12 cellular contexts compared by ENCODE assay signal in the genomic region with DNA sequence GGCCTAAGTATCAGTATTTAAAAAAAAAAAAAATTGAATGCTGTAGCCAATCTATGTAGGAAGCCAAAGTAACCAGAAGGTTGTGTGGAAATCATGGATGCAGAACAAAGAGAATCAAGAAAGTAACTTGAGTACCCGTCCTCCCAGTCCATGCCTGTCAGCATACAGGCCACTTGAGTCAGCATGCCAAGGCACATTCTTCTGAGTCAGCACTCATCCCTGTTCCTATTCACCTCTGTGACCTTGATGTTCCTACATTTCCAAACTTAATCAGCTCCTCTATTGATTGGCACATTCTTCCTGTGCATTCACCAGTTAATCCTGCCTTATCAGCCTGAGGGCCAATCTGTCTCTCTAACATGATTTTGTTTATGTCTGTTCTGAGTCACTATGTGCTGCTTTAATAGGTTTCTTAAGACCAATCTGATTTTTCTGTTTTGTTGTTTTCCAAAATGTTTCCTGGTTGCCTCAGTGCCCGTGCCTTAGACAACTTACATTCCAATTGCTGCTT.
DNase-seq lines count a peak whose midpoint lies in the region; ATAC-seq, FAIRE-seq and TF ChIP-seq lines count a peak whose summit lies in the region.
"Had no signal": no experiment of that assay in that cellular context is flagged by ENCODE, and none has a peak within 500 bp of the region (broad histone marks: within the 10 kb centered on the region; RNA-seq: fewer than 3 reads in every experiment).

No MANE protein-coding gene starts in this region.

- peak overlapping the region; percentile 72 for H3K9ac ChIP-seq in smooth muscle cell (ENCODE audit: low read depth)

- H4K20me1 ChIP-seq in smooth muscle cell (ENCODE audit: low read depth): no peaks in the 10 kb centered on the region

- H2AFZ ChIP-seq in smooth muscle cell (ENCODE audit: low read depth): no peak overlapping the region

- TF ChIP-seq CTCF in RWPE2 (IDR thresholded peaks at IDR 0.05; ENCODE audit: poor library complexity, severe bottlenecking) (peak; percentile 1), foreskin keratinocyte (conservative IDR thresholded peaks at IDR 0.05) (peak; percentile 15), smooth muscle cell (IDR thresholded peaks at IDR 0.05; ENCODE audit: borderline replicate concordance, insufficient read depth, poor library complexity, severe bottlenecking) (no peak)

- DNase-seq in NCI-H1105 treated with DMSO at 0.1 percent for 48 hours (lab: John Stamatoyannopoulos, UW): peak; percentile 3
- no peak for DNase-seq in NCI-H1105 (lab: John Stamatoyannopoulos, UW)
- peak; percentile 89 for DNase-seq in RWPE2 (ENCODE audit: low spot score)
- DNase-seq in foreskin keratinocyte: peak; percentile 98 to 99
- no peak for DNase-seq in smooth muscle cell (lab: John Stamatoyannopoulos, UW; ENCODE audit: unreplicated experiment)
- DNase-seq in NCI-H2081 treated with DMSO at 0.1 percent for 48 hours (lab: John Stamatoyannopoulos, UW): no peak
- no peak for DNase-seq in frontal cortex (ENCODE audit: low spot score in 2 of 2)
- DNase-seq: activated CD4-positive, alpha-beta memory T cell treated with anti-CD3 and anti-CD28 coated beads, Interleukin-2, amount 10 ng/mL, durations not matched to agents 7 days and 5 days; NCI-H2227 treated with DMSO at 0.1 percent for 48 hours had no signal

- no peak for FAIRE-seq in frontal cortex (lab: Jason Lieb, UNC)
- FAIRE-seq: colon had no signal

- H3K4me2 ChIP-seq in smooth muscle cell: peak overlapping the region; percentile 24

- 3% methylated on average over 2 of the region's 2 CpGs for WGBS in smooth muscle cell (ENCODE audit: low lambda C conversion rate)

- H3K27me3 ChIP-seq in RWPE2 (ENCODE audit: insufficient read depth, poor library complexity, severe bottlenecking): no peaks in the 10 kb centered on the region
- H3K27me3 ChIP-seq in foreskin keratinocyte: no peaks in the 10 kb centered on the region
- no peaks in the 10 kb centered on the region for H3K27me3 ChIP-seq in smooth muscle cell (ENCODE audit: low read depth)

- H3K4me3 ChIP-seq in RWPE2 (ENCODE audit: severe bottlenecking) (no peak overlapping the region), smooth muscle cell (no peak overlapping the region)

- peaks cover 3% of the 10 kb centered on the region for H3F3A ChIP-seq in smooth muscle cell (ENCODE audit: low read depth)

- H3K36me3 ChIP-seq in RWPE2 (ENCODE audit: low read depth): no peaks in the 10 kb centered on the region
- no peaks in the 10 kb centered on the region for H3K36me3 ChIP-seq in smooth muscle cell (ENCODE audit: low read depth)

- H3K9me3 ChIP-seq in RWPE2 (ENCODE audit: severe bottlenecking) (no peaks in the 10 kb centered on the region), smooth muscle cell (replicated peaks; ENCODE audit: low read depth) (no peaks in the 10 kb centered on the region)

- TF ChIP-seq POLR2A in GM18505 (IDR thresholded peaks at IDR 0.05; ENCODE audit: borderline replicate concordance, extremely low read depth, insufficient read depth, insufficient read length): no peak

- peak; percentile 90 for ATAC-seq in RWPE2 (ENCODE audit: low read depth)
- peak; percentile 86 for ATAC-seq in foreskin keratinocyte
- ATAC-seq in GM18505 (IDR thresholded peaks at IDR 0.05; ENCODE audit: unreplicated experiment): no peak

- H3K4me1 ChIP-seq in RWPE2 (ENCODE audit: insufficient read depth, poor library complexity, severe bottlenecking): peaks cover 48% of the 10 kb centered on the region
- H3K4me1 ChIP-seq in foreskin keratinocyte: peaks cover 19% of the 10 kb centered on the region
- no peaks in the 10 kb centered on the region for H3K4me1 ChIP-seq in smooth muscle cell (ENCODE audit: low read depth)

- H3K27ac ChIP-seq in RWPE2 (ENCODE audit: poor library complexity, severe bottlenecking) (peak overlapping the region; percentile 97), foreskin keratinocyte (peak overlapping the region; percentile 94), smooth muscle cell (ENCODE audit: low read depth) (peak overlapping the region; percentile 92)
- H3K27ac ChIP-seq: 22Rv1 had no signal

- H3K79me2 ChIP-seq in smooth muscle cell (ENCODE audit: low read depth): no peaks in the 10 kb centered on the region

Comparison
In these comparisons a context has a peak if more than half of its experiments do, and no peak if none do; other contexts are left out.
1. DNase-seq: peak in NCI-H1105 treated with DMSO at 0.1 percent for 48 hours (single experiment), RWPE2 (single experiment) and foreskin keratinocyte (2 of 2); none in NCI-H1105 (single experiment), smooth muscle cell (single experiment), NCI-H2081 treated with DMSO at 0.1 percent for 48 hours (single experiment) and frontal cortex (0 of 2).
2. Peak in every context shown above with its lines, with median percentiles within 50 percentile points of each other: H3K27ac ChIP-seq.